ENCODE assay signal across 1 cellular context in the genomic region with DNA sequence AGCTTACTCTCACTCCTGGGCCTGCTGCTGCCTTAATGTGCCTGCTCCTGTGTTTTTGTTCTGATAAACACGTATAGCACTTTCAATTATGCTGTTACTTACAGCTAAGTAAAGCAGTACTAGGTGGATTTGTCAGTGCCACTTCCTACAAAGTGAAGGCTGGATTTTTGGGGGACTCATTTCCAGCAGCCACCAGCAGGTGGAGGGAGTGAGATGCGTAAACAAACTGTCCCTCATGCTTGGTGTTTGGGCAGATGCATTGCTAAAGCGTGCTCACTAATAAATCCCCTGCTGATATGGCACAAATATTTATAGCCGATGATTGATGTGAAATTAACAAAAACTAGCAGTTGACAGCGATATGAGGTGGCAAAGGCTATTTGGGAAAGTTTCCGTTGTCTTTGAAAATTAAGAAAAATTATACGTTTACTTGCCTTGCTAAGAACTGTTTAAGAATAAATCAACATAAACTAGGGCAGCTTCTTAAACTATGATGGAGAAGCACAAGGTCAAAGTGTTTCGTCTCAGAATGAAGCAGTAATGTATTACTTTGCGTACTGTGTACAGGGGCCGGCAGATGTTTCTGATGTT.
A peak's percentile ranks its signal among the peaks of the same experiment; 100 is the strongest.
TF ChIP-seq lines count a peak whose summit lies in the region.

No MANE protein-coding gene starts in this region.

TF ChIP-seq in HepG2, 621 proteins besides CTCF, POLR2A, EP300 and RAD21 (continued from another document):
- peak; percentile 60 for TF ChIP-seq TEAD3 (CRISPR knock-in tag; optimal IDR thresholded peaks at IDR 0.05; ENCODE audit: borderline replicate concordance)
- 0 out of 2 replicates have a peak, but pooled peaks have one; percentile 35 for TF ChIP-seq ZNF501 (CRISPR knock-in tag; IDR thresholded peaks at IDR 0.05)
